In the genomic region with DNA sequence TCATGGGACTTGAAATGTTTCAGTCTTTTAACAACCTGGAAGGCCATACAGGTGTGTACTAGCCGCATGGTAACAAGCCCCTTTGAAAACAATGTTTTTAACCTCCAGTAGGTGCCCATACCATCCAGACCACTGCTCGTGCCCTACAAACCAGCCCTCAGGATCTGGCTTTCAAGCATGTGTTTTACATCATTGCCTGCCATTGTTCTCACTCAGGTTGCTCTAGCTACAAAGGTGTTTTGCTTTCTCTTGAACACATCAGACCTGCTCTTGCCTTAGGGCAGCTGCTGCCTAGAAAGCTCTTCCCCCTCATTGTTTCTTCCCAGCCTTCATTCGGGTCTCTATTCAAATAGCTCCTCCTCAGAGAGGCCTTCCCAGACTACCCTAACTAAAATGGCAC, we compare ENCODE assay signal across 13 cellular contexts. TPM values are rescaled to one million over a fixed set of nuclear protein-coding genes. Genes with fewer than 3 reads are reported as not detected.
A peak's percentile ranks its signal among the peaks of the same experiment; 100 is the strongest.
DNase-seq lines count a peak whose midpoint lies in the region; ATAC-seq and TF ChIP-seq lines count a peak whose summit lies in the region.
"Had no signal": no experiment of that assay in that cellular context is flagged by ENCODE, and none has a peak within 500 bp of the region (broad histone marks: within the 10 kb centered on the region; RNA-seq: fewer than 3 reads in every experiment).

No MANE protein-coding gene starts in this region.

- DNase-seq in NCI-H2196 (lab: John Stamatoyannopoulos, UW; ENCODE audit: unreplicated experiment) (peak; percentile 65), NCI-H2196 treated with DMSO at 0.1 percent for 48 hours (lab: John Stamatoyannopoulos, UW; ENCODE audit: unreplicated experiment) (no peak), RWPE2 (ENCODE audit: low spot score) (no peak), left lobe of liver (ENCODE audit: low spot score) (no peak), testis (no peak), cerebellum (ENCODE audit: low spot score) (no peak), NCI-H1105 (lab: John Stamatoyannopoulos, UW) (no peak)
- DNase-seq in activated CD4-positive, alpha-beta T cell treated with anti-CD3 and anti-CD28 coated beads, Interleukin-2, amount 50 U/mL, for 1 hour = no peak
- DNase-seq: activated CD8-positive, alpha-beta T cell treated with anti-CD3 and anti-CD28 coated beads for 36 hours; amniotic stem cell; NCI-H1048; stimulated activated naive CD4-positive, alpha-beta T cell treated with Interleukin-2 at 50 U/mL for 16 hours had no signal

- H3K4me3 ChIP-seq in RWPE2 (ENCODE audit: severe bottlenecking) (no peak overlapping the region), testis (no peak overlapping the region)
- H3K4me3 ChIP-seq: SK-N-MC had no signal

- H3K36me3 ChIP-seq in RWPE2 (ENCODE audit: low read depth) = no peaks in the 10 kb centered on the region
- H3K36me3 ChIP-seq in testis (ENCODE audit: low read depth, missing control alignments) = no peaks in the 10 kb centered on the region

- TF ChIP-seq POLR2A in testis (IDR thresholded peaks at IDR 0.05) = no peak

- no peaks in the 10 kb centered on the region for H3K27me3 ChIP-seq in RWPE2 (ENCODE audit: insufficient read depth, poor library complexity, severe bottlenecking)
- H3K27me3 ChIP-seq in testis = no peaks in the 10 kb centered on the region

- ATAC-seq in RWPE2 (ENCODE audit: low read depth) (no peak), left lobe of liver (peak; percentile 9)
- ATAC-seq: activated CD8-positive, alpha-beta T cell treated with anti-CD3 and anti-CD28 coated beads for 36 hours had no signal

- 67 to 86% methylated on average over 3 of the region's 3 CpGs for WGBS in testis, 2 donors

- TF ChIP-seq CTCF in RWPE2 (IDR thresholded peaks at IDR 0.05; ENCODE audit: poor library complexity, severe bottlenecking) (no peak), testis (IDR thresholded peaks at IDR 0.05) (no peak)

- H3K9me3 ChIP-seq in RWPE2 (ENCODE audit: severe bottlenecking) (no peaks in the 10 kb centered on the region), testis (no peaks in the 10 kb centered on the region)

- intact Hi-C loops in testis (cut with DNase I; ENCODE audit: low total_unique reads) = no loop called here

- H3K4me1 ChIP-seq in RWPE2 (ENCODE audit: insufficient read depth, poor library complexity, severe bottlenecking) = peaks cover 29% of the 10 kb centered on the region
- H3K4me1 ChIP-seq in testis = no peaks in the 10 kb centered on the region

- H3K27ac ChIP-seq in RWPE2 (ENCODE audit: poor library complexity, severe bottlenecking) = peak overlapping the region; percentile 92
- peak overlapping the region; percentile 48 to 52 for H3K27ac ChIP-seq in testis
- H3K27ac ChIP-seq: SK-N-MC had no signal

RNA-seq across cellular contexts. Expression of gene MAP3K13, which starts 32.3 kb away (rescaled TPM):
- total RNA-seq in left lobe of liver (20.0 TPM), testis (10 to 100 TPM; 43.7 to 66.5 TPM), cerebellum (48.9 TPM)
- polyA plus RNA-seq in testis (ENCODE audit: insufficient read depth, low read depth, low replicate concordance) = 37.1 TPM
